In genomic region chr5:150671509-150672236, GRCh38 we compare ENCODE assay signal across 9 cellular contexts. TPM values are rescaled to one million over a fixed set of nuclear protein-coding genes. Genes with fewer than 3 reads are reported as not detected.
DNase-seq lines count a peak whose midpoint lies in the region; ATAC-seq and TF ChIP-seq lines count a peak whose summit lies in the region.
"Had no signal": no experiment of that assay in that cellular context is flagged by ENCODE, and none has a peak within 500 bp of the region (broad histone marks: within the 10 kb centered on the region; RNA-seq: fewer than 3 reads in every experiment).

No MANE protein-coding gene starts in this region.

- H3K4me1 Mint-ChIP-seq in osteocyte (ENCODE audit: unreplicated experiment), result peaks cover 25% of the 10 kb centered on the region

- peaks cover 2% of the 10 kb centered on the region for H3K27me3 Mint-ChIP-seq in osteocyte (ENCODE audit: unreplicated experiment)

- H3K27ac Mint-ChIP-seq in osteocyte (ENCODE audit: unreplicated experiment), result no peak overlapping the region

- DNase-seq in NT2/D1 (ENCODE audit: low read depth, low spot score), result no peak
- DNase-seq in fibroblast of pulmonary artery (ENCODE audit: low read depth), result no peak
- DNase-seq in osteocyte (ENCODE audit: extremely low spot score, unreplicated experiment), result peak; percentile 84
- no peak for DNase-seq in NCI-H146 treated with DMSO at 0.1 percent for 48 hours (lab: John Stamatoyannopoulos, UW; ENCODE audit: unreplicated experiment)
- DNase-seq in NCI-H1105 treated with DMSO at 0.1 percent for 48 hours (lab: John Stamatoyannopoulos, UW), result no peak

- peak overlapping the region; percentile 68 for H3K9ac ChIP-seq in ES-I3 (ENCODE audit: low read depth, low read length)
- H3K9ac ChIP-seq in NT2/D1 (ENCODE audit: insufficient read length, low read depth), result peak overlapping the region; percentile 96

- peak overlapping the region; percentile 77 for H3K4me3 Mint-ChIP-seq in osteocyte (ENCODE audit: unreplicated experiment)

- H3K9me3 ChIP-seq in ES-I3 (ENCODE audit: control insufficient read depth, insufficient read depth, low read length) (no peaks in the 10 kb centered on the region), NT2/D1 (ENCODE audit: insufficient read depth, low read length) (no peaks in the 10 kb centered on the region)

- H3K36me3 ChIP-seq in ES-I3 (ENCODE audit: insufficient read depth, low read length) (no peaks in the 10 kb centered on the region; the same call in 1 of the 2 replicates), NT2/D1 (ENCODE audit: insufficient read depth, insufficient read length, low read length) (peaks cover 25% of the 10 kb centered on the region)

- no peak for TF ChIP-seq CTCF in fibroblast of pulmonary artery (IDR thresholded peaks at IDR 0.05; ENCODE audit: low read length, missing control alignments)
- TF ChIP-seq CTCF in osteocyte (IDR thresholded peaks at IDR 0.05), result no peak

- no peaks in the 10 kb centered on the region for H3K36me3 Mint-ChIP-seq in osteocyte (ENCODE audit: unreplicated experiment)

- ATAC-seq in HG03378 (IDR thresholded peaks at IDR 0.05; ENCODE audit: unreplicated experiment), result no peak
- no peak for ATAC-seq in HG03460 (IDR thresholded peaks at IDR 0.05; ENCODE audit: unreplicated experiment)

- H3K9me3 Mint-ChIP-seq in osteocyte (ENCODE audit: unreplicated experiment), result no peaks in the 10 kb centered on the region

- H3K4me3 ChIP-seq in NT2/D1 (ENCODE audit: insufficient read length, low read depth) (peak overlapping the region; percentile 85), fibroblast of pulmonary artery (replicated peaks; ENCODE audit: low read depth, low read length) (peak overlapping the region; percentile 51)

- H3K27me3 ChIP-seq in NT2/D1 (ENCODE audit: insufficient read depth, insufficient read length), result no peaks in the 10 kb centered on the region

- H3K4me1 ChIP-seq in ES-I3 (ENCODE audit: insufficient read depth, low read length) (peaks cover 26% of the 10 kb centered on the region), NT2/D1 (ENCODE audit: insufficient read depth, insufficient read length) (peaks cover 13% of the 10 kb centered on the region)

RNA-seq across cellular contexts. Expression of gene MYOZ3, which starts 10.6 kb away (rescaled TPM):
- 0.27 and 1.5 TPM in 2 replicates for total RNA-seq in osteocyte
- total RNA-seq: HT1080 had no signal

RNA-seq across cellular contexts. Expression of gene RBM22, which starts 29.2 kb away (rescaled TPM):
- total RNA-seq in osteocyte, result 41.6 and 43.6 TPM in 2 replicates

RNA-seq across cellular contexts. Expression of gene SYNPO, which starts 31.2 kb away (rescaled TPM):
- total RNA-seq in osteocyte, result 17.8 and 18.4 TPM in 2 replicates
